ENCODE assay signal across 8 cellular contexts in the genomic region with DNA sequence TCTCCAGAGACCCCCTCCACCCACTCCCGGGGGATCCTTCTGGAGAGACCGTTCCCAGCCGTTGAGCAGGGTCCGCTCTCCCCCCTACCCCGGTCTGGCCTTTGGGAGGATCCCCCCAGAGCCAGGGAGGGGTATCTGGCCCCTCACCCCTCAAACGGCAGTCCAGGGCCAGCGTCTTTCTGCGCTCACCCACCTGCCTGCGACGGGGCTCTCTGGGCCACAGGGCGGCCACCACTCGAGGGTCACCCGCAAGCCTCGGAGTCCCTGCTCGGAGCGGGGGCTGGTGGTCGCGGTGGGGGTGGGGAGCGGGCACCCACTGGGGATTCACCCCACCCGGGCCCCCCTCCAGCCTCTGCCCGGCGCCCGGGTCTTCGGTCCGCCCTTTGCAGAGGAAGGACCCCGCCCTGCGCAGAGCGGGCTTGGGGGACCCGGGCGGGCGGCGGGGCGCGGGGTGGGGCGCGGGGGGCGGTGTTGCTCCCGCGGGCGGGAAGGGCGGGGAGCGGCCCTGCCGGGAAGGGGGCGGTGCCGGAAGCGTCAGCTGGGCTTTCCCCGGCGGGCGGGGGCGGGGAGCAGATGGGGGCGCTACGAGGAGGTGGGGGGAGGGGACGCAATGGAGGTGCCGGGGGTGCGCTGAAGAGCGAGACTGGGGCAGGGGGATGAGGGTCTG. TPM values are rescaled to one million over a fixed set of nuclear protein-coding genes. Genes with fewer than 3 reads are reported as not detected.
DNase-seq lines count a peak whose midpoint lies in the region; ATAC-seq and TF ChIP-seq lines count a peak whose summit lies in the region.

No MANE protein-coding gene starts in this region.

- DNase-seq in GM23338 (ENCODE audit: low spot score) (peak; percentile 86), RPMI8226 (peak; percentile 93), heart left ventricle (peak; percentile 91 to 94 (median 93)), sciatic nerve (ENCODE audit: low spot score) (peak; percentile 94), progenitor cell of endocrine pancreas (ENCODE audit: low spot score, unreplicated experiment) (no peak)
- DNase-seq in activated naive CD4-positive, alpha-beta T cell treated with Interleukin-2 at 50 U/mL for 16 hours, result peak; percentile 88

- no peak overlapping the region for H3K4me3 Mint-ChIP-seq in GM23338
- H3K4me3 Mint-ChIP-seq in progenitor cell of endocrine pancreas (ENCODE audit: low read depth), result no peak overlapping the region

- intact Hi-C loops in heart left ventricle (cut with DNase I) (loop anchor here in 7 of 10 donors (5.0 to 10.0 kb wide), 7 partner anchors 32 to 272 kb away; a partner anchor contains a TSS), sciatic nerve (cut with DNase I) (no loop called here)

- WGBS in heart left ventricle, 4 donors, result 6 to 27% (median 7%) methylated on average over 6 to 56 of the region's 56 CpGs

- H3K4me1 Mint-ChIP-seq in GM23338 (peaks cover 5% of the 10 kb centered on the region; the same call in 2 of the 3 replicates), progenitor cell of endocrine pancreas (ENCODE audit: low read depth) (no peaks in the 10 kb centered on the region)

- no peaks in the 10 kb centered on the region for H3F3A ChIP-seq in GM23338 (replicated peaks; ENCODE audit: low read depth)

- TF ChIP-seq CTCF in GM23338 (conservative IDR thresholded peaks at IDR 0.05; ENCODE audit: low read depth in 2 of 2), result no peak
- no peak for TF ChIP-seq CTCF in heart left ventricle (IDR thresholded peaks at IDR 0.05)
- no peak for TF ChIP-seq CTCF in progenitor cell of endocrine pancreas (IDR thresholded peaks at IDR 0.05; ENCODE audit: unreplicated experiment)

- H2AFZ ChIP-seq in GM23338, result no peak overlapping the region

- H3K9me3 Mint-ChIP-seq in GM23338, result no peaks in the 10 kb centered on the region
- H3K9me3 Mint-ChIP-seq in progenitor cell of endocrine pancreas (ENCODE audit: low read depth), result no peaks in the 10 kb centered on the region

- peak; percentile 16 for ATAC-seq in GM23338
- ATAC-seq in heart left ventricle, result peak in 3 of 4 donors; percentile 4 to 41 (median 20)
- ATAC-seq in sciatic nerve, result peak; percentile 23
- no peak for ATAC-seq in GM21360 (IDR thresholded peaks at IDR 0.05; ENCODE audit: unreplicated experiment)
- no peak for ATAC-seq in GM21381 (IDR thresholded peaks at IDR 0.05; ENCODE audit: unreplicated experiment)

- H3K27me3 Mint-ChIP-seq in GM23338 (ENCODE audit: insufficient read depth, low read depth, poor library complexity) (peaks cover 15% of the 10 kb centered on the region), progenitor cell of endocrine pancreas (peaks cover 18% of the 10 kb centered on the region)

- H3K9me3 ChIP-seq in heart left ventricle, result no peaks in the 10 kb centered on the region

- H3K36me3 ChIP-seq in GM23338 (ENCODE audit: insufficient read depth), result no peaks in the 10 kb centered on the region
- H3K36me3 ChIP-seq in heart left ventricle, result no peaks in the 10 kb centered on the region

- H3K4me1 ChIP-seq in GM23338 (ENCODE audit: insufficient read depth), result peaks cover 10% of the 10 kb centered on the region; the same call in 1 of the 2 replicates
- peaks cover 19 to 81% (median 65%) of the 10 kb centered on the region in 12 donors for H3K4me1 ChIP-seq in heart left ventricle

- no peak for TF ChIP-seq POLR2A in heart left ventricle (IDR thresholded peaks at IDR 0.05)

- H3K27ac ChIP-seq in GM23338 (ENCODE audit: low read depth) (no peak overlapping the region), heart left ventricle (peak overlapping the region; percentile 91 to 99 (median 95))

- H3K9me2 ChIP-seq in GM23338 (ENCODE audit: insufficient read depth), result no peaks in the 10 kb centered on the region

- no peaks in the 10 kb centered on the region for H3K79me2 ChIP-seq in GM23338 (replicated peaks; ENCODE audit: insufficient read depth)

- H3K27ac Mint-ChIP-seq in GM23338 (no peak overlapping the region), progenitor cell of endocrine pancreas (no peak overlapping the region)

- peak overlapping the region; percentile 53; the same call in 1 of the 2 replicates for H3K4me3 ChIP-seq in GM23338
- H3K4me3 ChIP-seq in heart left ventricle, result peak overlapping the region; percentile 21 to 70 (median 48)

- peak overlapping the region; percentile 74; the same call in 1 of the 2 replicates for H3K4me2 ChIP-seq in GM23338

- H3K27me3 ChIP-seq in GM23338 (ENCODE audit: insufficient read depth) (peaks cover 5% of the 10 kb centered on the region), heart left ventricle (no peaks in the 10 kb centered on the region)

- no peaks in the 10 kb centered on the region for H4K20me1 ChIP-seq in GM23338 (replicated peaks; ENCODE audit: insufficient read depth)

- H3K36me3 Mint-ChIP-seq in GM23338 (ENCODE audit: low read depth) (no peaks in the 10 kb centered on the region), progenitor cell of endocrine pancreas (ENCODE audit: insufficient read depth) (no peaks in the 10 kb centered on the region)

TF ChIP-seq in GM23338, 12 proteins besides CTCF, POLR2A, EP300 and RAD21 (continues in another document):
- TF ChIP-seq, protein P1, sequence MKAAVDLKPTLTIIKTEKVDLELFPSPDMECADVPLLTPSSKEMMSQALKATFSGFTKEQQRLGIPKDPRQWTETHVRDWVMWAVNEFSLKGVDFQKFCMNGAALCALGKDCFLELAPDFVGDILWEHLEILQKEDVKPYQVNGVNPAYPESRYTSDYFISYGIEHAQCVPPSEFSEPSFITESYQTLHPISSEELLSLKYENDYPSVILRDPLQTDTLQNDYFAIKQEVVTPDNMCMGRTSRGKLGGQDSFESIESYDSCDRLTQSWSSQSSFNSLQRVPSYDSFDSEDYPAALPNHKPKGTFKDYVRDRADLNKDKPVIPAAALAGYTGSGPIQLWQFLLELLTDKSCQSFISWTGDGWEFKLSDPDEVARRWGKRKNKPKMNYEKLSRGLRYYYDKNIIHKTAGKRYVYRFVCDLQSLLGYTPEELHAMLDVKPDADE (IDR thresholded peaks at IDR 0.05), result no peak
- TF ChIP-seq EZH2phosphoT487 (IDR thresholded peaks at IDR 0.05; ENCODE audit: unreplicated experiment) (no peak), NANOG (IDR thresholded peaks at IDR 0.05; ENCODE audit: borderline replicate concordance) (no peak), STAT1 (IDR thresholded peaks at IDR 0.05; ENCODE audit: unreplicated experiment) (no peak), POLR2AphosphoS5 (IDR thresholded peaks at IDR 0.05; ENCODE audit: low read depth) (no peak), ZNF114 (CRISPR knock-in tag; IDR thresholded peaks at IDR 0.05) (no peak)
- TF ChIP-seq, protein P2, sequence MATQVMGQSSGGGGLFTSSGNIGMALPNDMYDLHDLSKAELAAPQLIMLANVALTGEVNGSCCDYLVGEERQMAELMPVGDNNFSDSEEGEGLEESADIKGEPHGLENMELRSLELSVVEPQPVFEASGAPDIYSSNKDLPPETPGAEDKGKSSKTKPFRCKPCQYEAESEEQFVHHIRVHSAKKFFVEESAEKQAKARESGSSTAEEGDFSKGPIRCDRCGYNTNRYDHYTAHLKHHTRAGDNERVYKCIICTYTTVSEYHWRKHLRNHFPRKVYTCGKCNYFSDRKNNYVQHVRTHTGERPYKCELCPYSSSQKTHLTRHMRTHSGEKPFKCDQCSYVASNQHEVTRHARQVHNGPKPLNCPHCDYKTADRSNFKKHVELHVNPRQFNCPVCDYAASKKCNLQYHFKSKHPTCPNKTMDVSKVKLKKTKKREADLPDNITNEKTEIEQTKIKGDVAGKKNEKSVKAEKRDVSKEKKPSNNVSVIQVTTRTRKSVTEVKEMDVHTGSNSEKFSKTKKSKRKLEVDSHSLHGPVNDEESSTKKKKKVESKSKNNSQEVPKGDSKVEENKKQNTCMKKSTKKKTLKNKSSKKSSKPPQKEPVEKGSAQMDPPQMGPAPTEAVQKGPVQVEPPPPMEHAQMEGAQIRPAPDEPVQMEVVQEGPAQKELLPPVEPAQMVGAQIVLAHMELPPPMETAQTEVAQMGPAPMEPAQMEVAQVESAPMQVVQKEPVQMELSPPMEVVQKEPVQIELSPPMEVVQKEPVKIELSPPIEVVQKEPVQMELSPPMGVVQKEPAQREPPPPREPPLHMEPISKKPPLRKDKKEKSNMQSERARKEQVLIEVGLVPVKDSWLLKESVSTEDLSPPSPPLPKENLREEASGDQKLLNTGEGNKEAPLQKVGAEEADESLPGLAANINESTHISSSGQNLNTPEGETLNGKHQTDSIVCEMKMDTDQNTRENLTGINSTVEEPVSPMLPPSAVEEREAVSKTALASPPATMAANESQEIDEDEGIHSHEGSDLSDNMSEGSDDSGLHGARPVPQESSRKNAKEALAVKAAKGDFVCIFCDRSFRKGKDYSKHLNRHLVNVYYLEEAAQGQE (IDR thresholded peaks at IDR 0.05; ENCODE audit: unreplicated experiment), result no peak

RNA-seq across cellular contexts. Expression of a gene that starts 16.6 kb away (rescaled TPM):
- 34.4 and 35.7 TPM in 2 replicates for total RNA-seq in GM23338 (2014; rRNA removed; shearing (Covaris generic))
- polyA plus RNA-seq in GM23338 (2016; fragmentation: Nextera tagmentation; extraction: Ambion mirVana), result 47.7 and 49.4 TPM in 2 replicates
- 10 to 100 TPM; 16.7 to 36.2 (median 21.6) TPM for total RNA-seq in heart left ventricle
- polyA plus RNA-seq in heart left ventricle, result 10 to 100 TPM; 15.0 to 70.3 TPM
- total RNA-seq in sciatic nerve, result 35.8 TPM
- 42.2 and 42.4 TPM in 2 replicates for total RNA-seq in progenitor cell of endocrine pancreas

RNA-seq across cellular contexts. Expression of a gene that starts 16.8 kb away (rescaled TPM):
- 23.3 and 26.9 TPM in 2 replicates for total RNA-seq in GM23338 (2014; rRNA removed; shearing (Covaris generic))
- polyA plus RNA-seq in GM23338 (2016; fragmentation: Nextera tagmentation; extraction: Ambion mirVana) (18.7 and 21.8 TPM in 2 replicates), heart left ventricle (10 to 100 TPM in 1 of 2 donors, 1 to 10 TPM in 1; 9.1 to 12.4 TPM)
- total RNA-seq in heart left ventricle (10 to 100 TPM in 8 of 9 donors, 1 to 10 TPM in 1; 9.8 to 26.8 (median 15.2) TPM), sciatic nerve (13.6 TPM), progenitor cell of endocrine pancreas (22.0 and 25.7 TPM in 2 replicates)

RNA-seq across cellular contexts. Expression of a gene that starts 25.5 kb away (rescaled TPM):
- total RNA-seq in GM23338 (2014; rRNA removed; shearing (Covaris generic)), result 30.6 and 37.3 TPM in 2 replicates
- polyA plus RNA-seq in GM23338 (2016; fragmentation: Nextera tagmentation; extraction: Ambion mirVana) (17.7 and 18.8 TPM in 2 replicates), heart left ventricle (10 to 100 TPM; 45.1 to 50.2 TPM)
- total RNA-seq in heart left ventricle (100 to 1,000 TPM in 1 of 9 donors, 10 to 100 TPM in 8; 37.7 to 118 (median 51.0) TPM), sciatic nerve (62.2 TPM), progenitor cell of endocrine pancreas (17.4 and 19.0 TPM in 2 replicates)

Comparison
In these comparisons a context has a peak if more than half of its experiments do, and no peak if none do; other contexts are left out.
1. ATAC-seq: peak in GM23338 (single experiment), heart left ventricle (3 of 4) and sciatic nerve (single experiment); none in GM21360 (single experiment) and GM21381 (single experiment).